In the genomic region with DNA sequence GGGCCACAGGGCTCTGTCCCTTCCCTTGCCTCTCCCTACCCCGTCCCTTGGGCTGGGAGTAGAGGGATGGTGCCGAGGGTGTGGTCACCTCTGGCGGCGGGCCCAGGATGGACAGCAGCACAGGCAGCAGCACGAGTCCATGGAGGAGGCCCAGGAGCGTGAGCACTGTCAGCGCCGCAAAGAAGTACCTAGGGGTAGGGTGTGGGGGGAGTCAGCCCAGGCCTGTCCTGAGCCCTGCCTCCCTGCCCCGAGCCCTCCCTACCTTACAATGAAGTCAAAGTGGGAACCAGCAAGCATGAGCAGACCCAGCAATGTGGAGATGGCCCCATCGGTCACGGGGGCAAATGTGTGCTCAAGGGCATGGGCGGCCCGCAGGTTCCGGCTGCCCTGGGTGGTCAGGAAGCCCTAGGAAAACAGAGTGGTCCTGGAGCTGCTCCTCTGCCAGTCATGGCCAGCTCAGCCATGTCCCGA, we compare ENCODE assay signal across 24 cellular contexts. TPM values are rescaled to one million over a fixed set of nuclear protein-coding genes. Genes with fewer than 3 reads are reported as not detected.
"Had no signal": no experiment of that assay in that cellular context is flagged by ENCODE, and none has a peak within 500 bp of the region (broad histone marks: within the 10 kb centered on the region; RNA-seq: fewer than 3 reads in every experiment).

No MANE protein-coding gene starts in this region.

- H3K4me1 ChIP-seq: parathyroid adenoma had no signal

- H3K4me3 ChIP-seq: heart left ventricle, lung, neural progenitor cell, skin epidermis, suprapubic skin, upper lobe of right lung had no signal

- H3K27ac Mint-ChIP-seq: activated T-cell treated with anti-CD3 and anti-CD28 coated beads, Interleukin-2, amount 50 U/mL, for 24 hours; effector memory CD8-positive, alpha-beta T cell; immature natural killer cell; neural progenitor cell had no signal

- H3K4me3 Mint-ChIP-seq: activated T-cell treated with anti-CD3 and anti-CD28 coated beads, Interleukin-2, amount 50 U/mL, for 24 hours; effector memory CD8-positive, alpha-beta T cell; immature natural killer cell; naive B cell; neural progenitor cell had no signal

- H3K27me3 ChIP-seq: brain microvascular endothelial cell, heart left ventricle, neural progenitor cell, suprapubic skin, upper lobe of right lung had no signal

- H3K9me3 Mint-ChIP-seq: activated T-cell treated with anti-CD3 and anti-CD28 coated beads, Interleukin-2, amount 50 U/mL, for 24 hours; effector memory CD8-positive, alpha-beta T cell; naive B cell had no signal

- H3K9me3 ChIP-seq: heart left ventricle, SK-N-SH, suprapubic skin, upper lobe of right lung had no signal

- H2AFZ ChIP-seq: neural progenitor cell, parathyroid adenoma had no signal

- DNase-seq: activated CD4-positive, alpha-beta T cell treated with anti-CD3 and anti-CD28 coated beads, Interleukin-2, amount 50 U/mL, for 48 hours; activated T-cell treated with anti-CD3 and anti-CD28 coated beads, Interleukin-2, amount 50 U/mL, for 24 hours; anterior cingulate cortex; brain microvascular endothelial cell; dermis blood vessel endothelial cell; effector memory CD8-positive, alpha-beta T cell; immature natural killer cell; naive B cell; retina; SK-N-SH; stimulated activated CD4-positive, alpha-beta T cell treated with anti-CD3 and anti-CD28 coated beads, Interleukin-4, amount 100 ng/mL, for 24 hours; stimulated activated naive CD8-positive, alpha-beta T cell treated with anti-CD3 and anti-CD28 coated beads, Interleukin-15, Interleukin-2, amounts not matched to agents 100 U/mL and 50 U/mL, for 24 hours; T-helper 1 cell; upper lobe of right lung had no signal

- H3K36me3 Mint-ChIP-seq: immature natural killer cell, naive B cell, neural progenitor cell had no signal

- H3K4me2 ChIP-seq: neural progenitor cell, SK-N-SH had no signal

- H3K27me3 Mint-ChIP-seq: activated T-cell treated with anti-CD3 and anti-CD28 coated beads, Interleukin-2, amount 50 U/mL, for 24 hours; effector memory CD8-positive, alpha-beta T cell had no signal

- H3K36me3 ChIP-seq: brain microvascular endothelial cell, heart left ventricle, neural progenitor cell, suprapubic skin, upper lobe of right lung had no signal

- H3K27ac ChIP-seq: brain microvascular endothelial cell, epithelial cell of prostate, heart left ventricle, neural progenitor cell, parathyroid adenoma, skin epidermis, suprapubic skin, upper lobe of right lung, VCaP had no signal

- FAIRE-seq: frontal cortex had no signal

- ATAC-seq: effector memory CD8-positive, alpha-beta T cell; heart left ventricle; left colon; stimulated activated naive CD8-positive, alpha-beta T cell treated with anti-CD3 and anti-CD28 coated beads, Interleukin-15, Interleukin-2, amounts not matched to agents 100 U/mL and 50 U/mL, for 24 hours; upper lobe of right lung had no signal

- H3K9ac ChIP-seq: neural progenitor cell, parathyroid adenoma, SK-N-SH had no signal

- H3K79me2 ChIP-seq: parathyroid adenoma had no signal

RNA-seq across cellular contexts. Expression of gene DYNLT4, which starts 15.9 kb away (rescaled TPM):
- total RNA-seq: dermis blood vessel endothelial cell, frontal cortex, suprapubic skin, upper lobe of right lung had no signal
- polyA plus RNA-seq: immature natural killer cell had no signal

RNA-seq across cellular contexts. Expression of gene BEST4, which starts 35.0 kb away (rescaled TPM):
- total RNA-seq: dermis blood vessel endothelial cell, upper lobe of right lung had no signal
